Comparison of ENCODE assay signal across 22 cellular contexts in genomic region chr2:41972179-41972578, GRCh38.
"Had no signal": no experiment of that assay in that cellular context is flagged by ENCODE, and none has a peak within 500 bp of the region (broad histone marks: within the 10 kb centered on the region; RNA-seq: fewer than 3 reads in every experiment).

No MANE protein-coding gene starts in this region.

- H3K36me3 ChIP-seq: neutrophil, spleen had no signal

- H3K79me2 ChIP-seq: hepatocyte had no signal

- H3K36me3 Mint-ChIP-seq: naive B cell; stimulated activated memory B cell treated with anti-CD40 and anti-IgM and Interleukin-4, amounts not matched to agents 10 μg/mL and 1 μg/mL and 100 μg/mL, for 72 hours; type B pancreatic cell had no signal

- H2AFZ ChIP-seq: hepatocyte had no signal

- DNase-seq: dermis blood vessel endothelial cell; erythroblast; foreskin keratinocyte; head of caudate nucleus; left colon; left ventricle myocardium superior; mesendoderm; naive B cell; nephron progenitor cell; posterior cingulate gyrus; spleen; stimulated activated CD4-positive, alpha-beta T cell treated with anti-CD3 and anti-CD28 coated beads, Interleukin-15, amount 100 ng/mL, for 24 hours; stimulated activated CD4-positive, alpha-beta T cell treated with anti-CD3 and anti-CD28 coated beads, Interleukin-1b, Interleukin-23, amount 100 ng/mL, for 48 hours; stimulated activated CD4-positive, alpha-beta T cell treated with anti-CD3 and anti-CD28 coated beads, Interleukin-4, amount 100 ng/mL, for 24 hours; stimulated activated naive CD8-positive, alpha-beta T cell treated with anti-CD3 and anti-CD28 coated beads, Interleukin-15, amount 100 ng/mL, for 72 hours; testis had no signal

- H3K27ac ChIP-seq: foreskin keratinocyte, hepatocyte, neutrophil, spleen, testis had no signal

- H3K27me3 Mint-ChIP-seq: stimulated activated naive CD8-positive, alpha-beta T cell treated with anti-CD3 and anti-CD28 coated beads, Interleukin-15, amount 100 ng/mL, for 72 hours had no signal

- H3K27ac Mint-ChIP-seq: stimulated activated memory B cell treated with anti-CD40 and anti-IgM and Interleukin-4, amounts not matched to agents 10 μg/mL and 1 μg/mL and 100 μg/mL, for 72 hours; stimulated activated naive CD8-positive, alpha-beta T cell treated with anti-CD3 and anti-CD28 coated beads, Interleukin-15, amount 100 ng/mL, for 72 hours; type B pancreatic cell had no signal

- H3K4me1 ChIP-seq: foreskin keratinocyte had no signal

- H3K4me3 ChIP-seq: hepatocyte, lung, spleen, testis had no signal

- ATAC-seq: foreskin keratinocyte; left colon; left ventricle myocardium superior; sciatic nerve; stimulated activated memory B cell treated with anti-CD40 and anti-IgM and Interleukin-4, amounts not matched to agents 10 μg/mL and 1 μg/mL and 100 μg/mL, for 72 hours had no signal

- H3K4me2 ChIP-seq: hepatocyte had no signal

- H3K4me1 Mint-ChIP-seq: naive B cell; stimulated activated memory B cell treated with anti-CD40 and anti-IgM and Interleukin-4, amounts not matched to agents 10 μg/mL and 1 μg/mL and 100 μg/mL, for 72 hours; stimulated activated naive CD8-positive, alpha-beta T cell treated with anti-CD3 and anti-CD28 coated beads, Interleukin-15, amount 100 ng/mL, for 72 hours had no signal

- H3K27me3 ChIP-seq: foreskin keratinocyte, hepatocyte, neutrophil, spleen, testis had no signal

- H3K9me3 ChIP-seq: neutrophil, spleen, testis had no signal

- H3K9me3 Mint-ChIP-seq: nephron progenitor cell; stimulated activated memory B cell treated with anti-CD40 and anti-IgM and Interleukin-4, amounts not matched to agents 10 μg/mL and 1 μg/mL and 100 μg/mL, for 72 hours; stimulated activated naive CD8-positive, alpha-beta T cell treated with anti-CD3 and anti-CD28 coated beads, Interleukin-15, amount 100 ng/mL, for 72 hours; type B pancreatic cell had no signal

- H3K4me3 Mint-ChIP-seq: naive B cell; nephron progenitor cell; stimulated activated memory B cell treated with anti-CD40 and anti-IgM and Interleukin-4, amounts not matched to agents 10 μg/mL and 1 μg/mL and 100 μg/mL, for 72 hours; stimulated activated naive CD8-positive, alpha-beta T cell treated with anti-CD3 and anti-CD28 coated beads, Interleukin-15, amount 100 ng/mL, for 72 hours; type B pancreatic cell had no signal
